ENCODE assay signal across 8 cellular contexts in genomic region chr6:16331328-16332174, GRCh38.
DNase-seq lines count a peak whose midpoint lies in the region; FAIRE-seq and TF ChIP-seq lines count a peak whose summit lies in the region.

No MANE protein-coding gene starts in this region.

- CTCF ChIA-PET in MCF 10A (lab: Yijun Ruan, JAX): interaction anchor here (0.5 to 5.5 kb wide), 29 partner anchors 8 to 954 kb away, joined by 3 to 43 read pairs (median 4); no protein-coding TSS in a partner anchor

- peaks cover 27% of the 10 kb centered on the region for H3K4me1 Mint-ChIP-seq in MCF 10A (ENCODE audit: insufficient read depth, unreplicated experiment)

- no peaks in the 10 kb centered on the region for H3K9me3 Mint-ChIP-seq in MCF 10A (ENCODE audit: unreplicated experiment)

- H3K9ac ChIP-seq in ES-I3 (ENCODE audit: low read depth, low read length): peak overlapping the region; percentile 27; the same call in 1 of the 2 replicates

- no peaks in the 10 kb centered on the region for H3K27me3 Mint-ChIP-seq in MCF 10A (ENCODE audit: insufficient read depth, unreplicated experiment)

- H3K9me3 ChIP-seq in ES-I3 (ENCODE audit: control insufficient read depth, insufficient read depth, low read length) (no peaks in the 10 kb centered on the region), HAP-1 (no peaks in the 10 kb centered on the region)

- no peaks in the 10 kb centered on the region for H3K27me3 ChIP-seq in HAP-1 (ENCODE audit: low read depth)

- peak; percentile 74 for FAIRE-seq in islet of Langerhans (lab: Jason Lieb, UNC)

- no peaks in the 10 kb centered on the region; the same call in none of the 2 replicates for H3K4me1 ChIP-seq in ES-I3 (ENCODE audit: insufficient read depth, low read length)
- peaks cover 6% of the 10 kb centered on the region for H3K4me1 ChIP-seq in HAP-1

- in situ Hi-C loops in HAP-1 (cut with MboI; ENCODE audit: low sequenced_read_pairs): loop anchor here (10.0 kb wide), 2 partner anchors 433 to 633 kb away; partner anchors contain the start of gene ATXN1

- no peak overlapping the region for H3K4me3 Mint-ChIP-seq in MCF 10A (ENCODE audit: unreplicated experiment)

- intact Hi-C loops in MCF 10A (cut with micrococcal nuclease): loop anchor here (1.0 to 5.0 kb wide), 10 partner anchors 45 to 755 kb away; partner anchors contain the start of gene ATXN1

- H3K36me3 Mint-ChIP-seq in MCF 10A (ENCODE audit: insufficient read depth, unreplicated experiment): peaks cover 6% of the 10 kb centered on the region

- H3K36me3 ChIP-seq in ES-I3 (ENCODE audit: insufficient read depth, low read length) (no peaks in the 10 kb centered on the region), HAP-1 (replicated peaks) (no peaks in the 10 kb centered on the region)

- POLR2A ChIA-PET in MCF 10A (lab: Yijun Ruan, JAX): interaction anchor here (0.7 to 3.0 kb wide), 4 partner anchors 395 to 432 kb away, joined by 4 to 14 read pairs (median 6); no protein-coding TSS in a partner anchor

- BruUV-seq in MCF 10A (replicated peaks; lab: Mats Ljungman, UMichigan): no TSS peak

- DNase-seq in HAP-1 (ENCODE audit: low spot score in 2 of 2): peak; percentile 86 to 97
- peak; percentile 79 for DNase-seq in NCI-H146 (lab: John Stamatoyannopoulos, UW)
- DNase-seq in UCSD-AML1 (lab: John Stamatoyannopoulos, UW; ENCODE audit: unreplicated experiment): peak; percentile 36
- peak; percentile 76 for DNase-seq in MCF 10A (ENCODE audit: unreplicated experiment)
- DNase-seq in stimulated activated CD4-positive, alpha-beta T cell treated with anti-CD3 and anti-CD28 coated beads, Interleukin-15, amount 100 ng/mL, for 24 hours: peak; percentile 76
- DNase-seq in NCI-H128 (lab: John Stamatoyannopoulos, UW; ENCODE audit: unreplicated experiment): no peak

- no peak overlapping the region for H3K27ac Mint-ChIP-seq in MCF 10A (ENCODE audit: low read depth, unreplicated experiment)

- H3K4me3 ChIP-seq in HAP-1: no peak overlapping the region

- peak; percentile 85 for TF ChIP-seq CTCF in MCF 10A (IDR thresholded peaks at IDR 0.05; ENCODE audit: unreplicated experiment)
